In genomic region chr5:32600057-32600622, GRCh38 we compare ENCODE assay signal across 13 cellular contexts. TPM values are rescaled to one million over a fixed set of nuclear protein-coding genes. Genes with fewer than 3 reads are reported as not detected.
DNase-seq lines count a peak whose midpoint lies in the region; ATAC-seq and TF ChIP-seq lines count a peak whose summit lies in the region.
"Had no signal": no experiment of that assay in that cellular context is flagged by ENCODE, and none has a peak within 500 bp of the region (broad histone marks: within the 10 kb centered on the region; RNA-seq: fewer than 3 reads in every experiment).

No MANE protein-coding gene starts in this region.

- TF ChIP-seq EP300 in suprapubic skin (IDR thresholded peaks at IDR 0.05) = no peak

- H3K36me3 Mint-ChIP-seq in immature natural killer cell = peaks cover 9 to 50% (median 33%) of the 10 kb centered on the region in 3 donors

- peaks cover 52% of the 10 kb centered on the region for H3K36me3 ChIP-seq in SJSA1
- H3K36me3 ChIP-seq in suprapubic skin = peaks cover 51% of the 10 kb centered on the region

- H3K27me3 Mint-ChIP-seq in immature natural killer cell (ENCODE audit: low read depth in 3 of 3) = peaks cover 0 to 3% (median 2%) of the 10 kb centered on the region in 3 donors

- H3K4me3 ChIP-seq in SJSA1 (no peak overlapping the region), suprapubic skin (no peak overlapping the region)
- H3K4me3 ChIP-seq: upper lobe of left lung had no signal

- peaks cover 46 to 78% of the 10 kb centered on the region in 2 donors for H3K4me1 Mint-ChIP-seq in immature natural killer cell

- H3K27ac ChIP-seq in SJSA1 = peak overlapping the region; percentile 39
- H3K27ac ChIP-seq in suprapubic skin = no peak overlapping the region
- H3K27ac ChIP-seq: upper lobe of left lung had no signal

- DNase-seq in EL (peak; percentile 95), SJSA1 (ENCODE audit: low read depth in 1 of 2, low spot score in 2 of 2) (peak; percentile 46 to 57), fibroblast of peridontal ligament (ENCODE audit: extremely low read depth) (peak; percentile 99), pulmonary artery endothelial cell (ENCODE audit: low read depth, low spot score) (peak; percentile 51), immature natural killer cell (no peak), hippocampal formation (lab: John Stamatoyannopoulos, UW) (no peak), suprapubic skin (ENCODE audit: low spot score in 2 of 2) (no peak)
- DNase-seq: NCI-H774; stimulated activated CD4-positive, alpha-beta T cell treated with anti-CD3 and anti-CD28 coated beads, Interleukin-4, amount 100 ng/mL, for 1 hour; upper lobe of left lung had no signal

- peak overlapping the region in 1 of 6 donors; percentile 1 for H3K27ac Mint-ChIP-seq in immature natural killer cell
- H3K27ac Mint-ChIP-seq: activated T-helper 2 cell treated with anti-CD3 and anti-CD28 coated beads, Interferon-gamma antibody, Interleukin-2, Interleukin-4, amounts not matched to agents 10 μg/mL and 5 μg/mL and 100 μg/mL, durations not matched to agents 14 hours and 24 hours and 36 hours had no signal

- no peaks in the 10 kb centered on the region for H3K27me3 ChIP-seq in SJSA1 (replicated peaks)
- no peaks in the 10 kb centered on the region for H3K27me3 ChIP-seq in suprapubic skin
- H3K27me3 ChIP-seq: upper lobe of left lung had no signal

- H3K4me3 Mint-ChIP-seq in immature natural killer cell = no peak overlapping the region

- ATAC-seq in HG03354 (IDR thresholded peaks at IDR 0.05; ENCODE audit: poor library complexity, severe bottlenecking, unreplicated experiment) = no peak
- ATAC-seq: esophagus mucosa had no signal

- TF ChIP-seq CTCF in suprapubic skin (IDR thresholded peaks at IDR 0.05) = no peak

- no peak for TF ChIP-seq POLR2A in suprapubic skin (IDR thresholded peaks at IDR 0.05)

- H3K9me3 ChIP-seq in SJSA1 (replicated peaks) = no peaks in the 10 kb centered on the region
- H3K9me3 ChIP-seq in suprapubic skin = no peaks in the 10 kb centered on the region
- H3K9me3 ChIP-seq: upper lobe of left lung had no signal

- no peaks in the 10 kb centered on the region for H3K9me3 Mint-ChIP-seq in immature natural killer cell
- H3K9me3 Mint-ChIP-seq: activated T-helper 2 cell treated with anti-CD3 and anti-CD28 coated beads, Interferon-gamma antibody, Interleukin-2, Interleukin-4, amounts not matched to agents 10 μg/mL and 5 μg/mL and 100 μg/mL, durations not matched to agents 14 hours and 24 hours and 36 hours had no signal

- peaks cover 21% of the 10 kb centered on the region for H3K4me1 ChIP-seq in SJSA1 (replicated peaks)
- peaks cover 8% of the 10 kb centered on the region for H3K4me1 ChIP-seq in suprapubic skin

- 41% methylated on average over 4 of the region's 4 CpGs for WGBS in suprapubic skin

RNA-seq across cellular contexts. Expression of gene SUB1, which starts 14.8 kb away (rescaled TPM):
- total RNA-seq in SJSA1 (2014; rRNA removed; shearing (Covaris generic)) = 362 and 501 TPM in 2 replicates
- 93.1 and 173 TPM in 2 replicates for total RNA-seq in pulmonary artery endothelial cell
- 100 to 1,000 TPM; 471 to 654 (median 487) TPM for polyA plus RNA-seq in immature natural killer cell
- 100 to 1,000 TPM; 128 to 174 (median 137) TPM for total RNA-seq in suprapubic skin

Comparison
In these comparisons a context has a peak if more than half of its experiments do, and no peak if none do; other contexts are left out.
1. DNase-seq: peak in EL (single experiment), SJSA1 (2 of 2), fibroblast of peridontal ligament (single experiment) and pulmonary artery endothelial cell (single experiment); none in immature natural killer cell (0 of 3), hippocampal formation (0 of 2) and suprapubic skin (0 of 2).